In genomic region chr3:184565421-184566211, GRCh38 we compare ENCODE assay signal across 9 cellular contexts. TPM values are rescaled to one million over a fixed set of nuclear protein-coding genes. Genes with fewer than 3 reads are reported as not detected.
DNase-seq lines count a peak whose midpoint lies in the region; ATAC-seq and TF ChIP-seq lines count a peak whose summit lies in the region.
"Had no signal": no experiment of that assay in that cellular context is flagged by ENCODE, and none has a peak within 500 bp of the region (broad histone marks: within the 10 kb centered on the region; RNA-seq: fewer than 3 reads in every experiment).

No MANE protein-coding gene starts in this region.

- H3K4me1 Mint-ChIP-seq in T-helper 2 cell treated with Interferon-gamma antibody and Interleukin-4, amounts not matched to agents 5 μg/mL and 100 μg/mL, for 36 hours (ENCODE audit: low read depth): peaks cover 8% of the 10 kb centered on the region

- no peak for TF ChIP-seq POLR2A in adrenal gland (IDR thresholded peaks at IDR 0.05)
- peak; percentile 5 to 29 for TF ChIP-seq POLR2A in uterus (IDR thresholded peaks at IDR 0.05)

- H3K36me3 ChIP-seq in cardiac muscle cell (no peaks in the 10 kb centered on the region), adrenal gland (replicated peaks in 1 of 2) (no peaks in the 10 kb centered on the region), uterus (no peaks in the 10 kb centered on the region)

- no peak overlapping the region for H3K4me3 Mint-ChIP-seq in T-helper 2 cell treated with Interferon-gamma antibody and Interleukin-4, amounts not matched to agents 5 μg/mL and 100 μg/mL, for 36 hours

- no peaks in the 10 kb centered on the region for H3K36me3 Mint-ChIP-seq in T-helper 2 cell treated with Interferon-gamma antibody and Interleukin-4, amounts not matched to agents 5 μg/mL and 100 μg/mL, for 36 hours (ENCODE audit: low read depth)

- H3K9me3 Mint-ChIP-seq in T-helper 2 cell treated with Interferon-gamma antibody and Interleukin-4, amounts not matched to agents 5 μg/mL and 100 μg/mL, for 36 hours: no peaks in the 10 kb centered on the region

- no peak for ATAC-seq in left cardiac atrium
- ATAC-seq in HG03457 (IDR thresholded peaks at IDR 0.05; ENCODE audit: unreplicated experiment): no peak

- H3K9me3 ChIP-seq in cardiac muscle cell (ENCODE audit: low read depth): no peaks in the 10 kb centered on the region
- no peaks in the 10 kb centered on the region for H3K9me3 ChIP-seq in adrenal gland (replicated peaks in 1 of 3)
- H3K9me3 ChIP-seq in uterus: no peaks in the 10 kb centered on the region

- peak in 1 of 2 donors; percentile 81 for DNase-seq in cardiac muscle cell (ENCODE audit: low read depth in 1 of 2, low spot score in 1 of 2)
- no peak for DNase-seq in left cardiac atrium
- peak in 6 of 7 donors; percentile 58 to 75 (median 70) for DNase-seq in adrenal gland
- DNase-seq in uterus: peak; percentile 62 to 80
- no peak for DNase-seq in NCI-H1092 (lab: John Stamatoyannopoulos, UW)
- no peak for DNase-seq in T-helper 2 cell treated with Interferon-gamma antibody and Interleukin-4, amounts not matched to agents 5 μg/mL and 100 μg/mL, for 36 hours (ENCODE audit: low spot score)
- DNase-seq: NCI-H82 had no signal

- H3K27me3 ChIP-seq in cardiac muscle cell: no peaks in the 10 kb centered on the region
- no peaks in the 10 kb centered on the region for H3K27me3 ChIP-seq in adrenal gland
- H3K27me3 ChIP-seq in layer of hippocampus (ENCODE audit: control insufficient read depth, insufficient read depth, low read length): no peaks in the 10 kb centered on the region
- no peaks in the 10 kb centered on the region for H3K27me3 ChIP-seq in uterus

- H3K4me3 ChIP-seq in cardiac muscle cell: peak overlapping the region; percentile 98
- H3K4me3 ChIP-seq in adrenal gland: no peak overlapping the region
- H3K4me3 ChIP-seq in uterus: peak overlapping the region; percentile 16 to 17

- peak overlapping the region; percentile 51 for H3K27ac ChIP-seq in cardiac muscle cell
- H3K27ac ChIP-seq in adrenal gland: peak overlapping the region in 2 of 5 donors; percentile 47 to 55
- H3K27ac ChIP-seq in layer of hippocampus (ENCODE audit: low read depth, low read length): peak overlapping the region; percentile 52
- H3K27ac ChIP-seq in uterus: peak overlapping the region; percentile 76 to 82

- TF ChIP-seq CTCF in cardiac muscle cell (IDR thresholded peaks at IDR 0.05; ENCODE audit: low read depth, low read length): no peak
- TF ChIP-seq CTCF in adrenal gland (IDR thresholded peaks at IDR 0.05): no peak
- TF ChIP-seq CTCF in uterus (IDR thresholded peaks at IDR 0.05): no peak

- H3K4me1 ChIP-seq in cardiac muscle cell (ENCODE audit: low read depth): peaks cover 52% of the 10 kb centered on the region
- H3K4me1 ChIP-seq in adrenal gland (replicated peaks in 1 of 2): peaks cover 14 to 28% of the 10 kb centered on the region in 2 donors
- peaks cover 1 to 15% of the 10 kb centered on the region in 2 donors for H3K4me1 ChIP-seq in uterus

- WGBS in adrenal gland, 4 donors: 54 to 82% (median 58%) methylated on average over 5 to 14 of the region's 14 CpGs

- intact Hi-C loops in left cardiac atrium (cut with DNase I) (no loop called here), adrenal gland (cut with DNase I) (no loop called here), uterus (cut with DNase I; ENCODE audit: low total_unique reads) (no loop called here)

- H3K27me3 Mint-ChIP-seq in T-helper 2 cell treated with Interferon-gamma antibody and Interleukin-4, amounts not matched to agents 5 μg/mL and 100 μg/mL, for 36 hours (ENCODE audit: low read depth): peaks cover 74% of the 10 kb centered on the region

- H3K27ac Mint-ChIP-seq in T-helper 2 cell treated with Interferon-gamma antibody and Interleukin-4, amounts not matched to agents 5 μg/mL and 100 μg/mL, for 36 hours: no peak overlapping the region

RNA-seq across cellular contexts. Expression of gene EPHB3, which starts 4.0 kb away (rescaled TPM):
- total RNA-seq in cardiac muscle cell (132 and 170 TPM in 2 replicates), left cardiac atrium (1 to 10 TPM; 1.6 to 1.7 TPM), adrenal gland (1 to 10 TPM in 5 of 8 donors, under 1 TPM in 3; 0.52 to 3.1 (median 1.3) TPM), uterus (10 to 100 TPM in 2 of 4 donors, 1 to 10 TPM in 2; 2.0 to 70.2 (median 19.7) TPM)
- polyA plus RNA-seq in cardiac muscle cell (142 and 206 TPM in 2 replicates), adrenal gland (1 to 10 TPM in 2 of 3 donors, under 1 TPM in 1; 0.29 to 1.2 (median 1.0) TPM)

Comparison
In these comparisons a context has a peak if more than half of its experiments do, and no peak if none do; other contexts are left out.
1. DNase-seq: peak in adrenal gland (6 of 7) and uterus (2 of 2); none in left cardiac atrium (single experiment), NCI-H1092 (single experiment) and T-helper 2 cell treated with Interferon-gamma antibody and Interleukin-4, amounts not matched to agents 5 μg/mL and 100 μg/mL, for 36 hours (single experiment).
2. H3K4me3 ChIP-seq: peak in cardiac muscle cell (single experiment) and uterus (2 of 2); none in adrenal gland (0 of 4).
3. POLR2A ChIP-seq: peak in uterus (2 of 2); none in adrenal gland (0 of 2).